24 cellular contexts compared by ENCODE assay signal in genomic region chr7:93176961-93177580, GRCh38. TPM values are rescaled to one million over a fixed set of nuclear protein-coding genes. Genes with fewer than 3 reads are reported as not detected.
DNase-seq lines count a peak whose midpoint lies in the region; ATAC-seq, FAIRE-seq and TF ChIP-seq lines count a peak whose summit lies in the region.
"Had no signal": no experiment of that assay in that cellular context is flagged by ENCODE, and none has a peak within 500 bp of the region (broad histone marks: within the 10 kb centered on the region; RNA-seq: fewer than 3 reads in every experiment).

No MANE protein-coding gene starts in this region.

- no peak for ATAC-seq in HG02938 (IDR thresholded peaks at IDR 0.05; ENCODE audit: unreplicated experiment)
- ATAC-seq: T-helper 17 cell had no signal

- no peaks in the 10 kb centered on the region for H3K4me1 ChIP-seq in adipocyte (ENCODE audit: control insufficient read depth, insufficient read depth, low read length)

- peaks cover 6% of the 10 kb centered on the region for H3K27me3 ChIP-seq in adipocyte (replicated peaks; ENCODE audit: control insufficient read depth, insufficient read depth, low read length)

- no peaks in the 10 kb centered on the region for H3K36me3 ChIP-seq in adipocyte (ENCODE audit: control insufficient read depth, insufficient read depth, low read length, severe bottlenecking)

- DNase-seq in EL = peak; percentile 24
- peak; percentile 62 for DNase-seq in NCI-H1048 (lab: John Stamatoyannopoulos, UW)
- DNase-seq in adipocyte (ENCODE audit: low read depth) = peak; percentile 66
- DNase-seq in middle frontal gyrus (ENCODE audit: extremely low spot score, low spot score) = peak; percentile 28
- no peak for DNase-seq in GDM1 (lab: John Stamatoyannopoulos, UW)
- no peak for DNase-seq in GM12892 (ENCODE audit: insufficient read length)
- DNase-seq: CD4-positive, CD25-positive, alpha-beta regulatory T cell; COR-L47; DMS79 treated with DMSO at 0.1 percent for 48 hours; H9; KG1; MV-4-11; NCI-H1694; NCI-H2081; NCI-H510A; NK-92 treated with Interleukin-12 subunit alpha and Interleukin-12 subunit beta, amount 100 ng/mL, for 24 hours; SHP77; SW 1271; T-helper 17 cell had no signal

- no peak overlapping the region for H3K9ac ChIP-seq in adipocyte (ENCODE audit: low read length)

- no peaks in the 10 kb centered on the region for H3K9me3 ChIP-seq in adipocyte (ENCODE audit: control insufficient read depth, low read length)

- no peak for FAIRE-seq in GM12892 (lab: Jason Lieb, UNC)
- FAIRE-seq: G401.6, HTR-8/SVneo had no signal

- H3K4me3 ChIP-seq in adipocyte (ENCODE audit: low read length) = no peak overlapping the region
- H3K4me3 ChIP-seq: SK-N-MC had no signal

- no peak for TF ChIP-seq POLR2A in GM12892 (IDR thresholded peaks at IDR 0.05; ENCODE audit: low read depth, low read length)

RNA-seq across cellular contexts. Expression of gene SAMD9L, which starts 28.9 kb away (rescaled TPM):
- polyA plus RNA-seq in GM12892 (2012; ENCODE audit: missing spikeins) = 18.4 TPM

RNA-seq across cellular contexts. Expression of gene HEPACAM2, which starts 49.2 kb away (rescaled TPM):
- not detected for polyA plus RNA-seq in GM12892 (2012; ENCODE audit: missing spikeins)
- polyA plus RNA-seq: BJ; CD4-positive, CD25-positive, alpha-beta regulatory T cell had no signal

RNA-seq across cellular contexts. Expression of gene VPS50, which starts 55.1 kb away (rescaled TPM):
- 11.1 TPM for polyA plus RNA-seq in GM12892 (2012; ENCODE audit: missing spikeins)

RNA-seq across cellular contexts. Expression of gene SAMD9, which starts 59.3 kb away (rescaled TPM):
- 8.4 TPM for polyA plus RNA-seq in GM12892 (2012; ENCODE audit: missing spikeins)

Comparison
In these comparisons a context has a peak if more than half of its experiments do, and no peak if none do; other contexts are left out.
1. DNase-seq: peak in EL (single experiment), NCI-H1048 (single experiment), adipocyte (single experiment) and middle frontal gyrus (single experiment); none in GDM1 (single experiment) and GM12892 (single experiment).